ENCODE assay signal across 31 cellular contexts in the genomic region with DNA sequence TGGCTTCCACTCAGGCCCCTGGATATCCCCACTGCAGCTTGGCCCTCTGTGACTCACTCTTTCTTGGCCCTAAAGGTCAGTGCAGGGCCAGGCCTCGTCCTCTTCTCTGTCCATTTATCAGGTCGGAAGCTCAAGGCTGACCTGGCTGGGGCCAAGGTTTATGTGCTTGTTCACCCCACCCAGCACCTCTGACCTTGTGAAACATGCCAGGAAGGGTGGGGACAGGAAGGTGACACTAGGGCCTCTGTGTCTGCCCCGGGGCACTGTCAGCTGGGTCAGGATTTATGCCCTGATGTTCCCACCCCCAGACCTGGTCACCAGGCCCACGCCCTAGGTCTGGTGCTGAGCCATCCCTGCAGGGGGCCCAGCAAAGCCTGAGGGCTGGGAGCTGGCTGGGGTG.
"Had no signal": no experiment of that assay in that cellular context is flagged by ENCODE, and none has a peak within 500 bp of the region (broad histone marks: within the 10 kb centered on the region; RNA-seq: fewer than 3 reads in every experiment).

No MANE protein-coding gene starts in this region.

- H3K36me3 Mint-ChIP-seq: activated naive CD4-positive, alpha-beta T cell treated with anti-CD3 and anti-CD28 coated beads, Interleukin-2, amount 10 ng/mL, durations not matched to agents 7 days and 5 days; activated naive CD8-positive, alpha-beta T cell treated with anti-CD3 and anti-CD28 coated beads, Interleukin-2, amount 10 ng/mL, durations not matched to agents 7 days and 5 days; brain had no signal

- H3K9me3 ChIP-seq: ascending aorta, colonic mucosa, esophagus squamous epithelium, gastroesophageal sphincter, left ventricle myocardium inferior, neutrophil, pancreas, prostate gland, sigmoid colon, suprapubic skin, tibial artery, upper lobe of right lung had no signal

- H3K27ac Mint-ChIP-seq: activated naive CD4-positive, alpha-beta T cell treated with anti-CD3 and anti-CD28 coated beads, Interleukin-2, amount 10 ng/mL, durations not matched to agents 7 days and 5 days; activated naive CD8-positive, alpha-beta T cell treated with anti-CD3 and anti-CD28 coated beads, Interleukin-2, amount 10 ng/mL, durations not matched to agents 7 days and 5 days; nephron had no signal

- DNase-seq: activated CD4-positive, alpha-beta T cell treated with anti-CD3 and anti-CD28 coated beads for 4 hours; activated CD4-positive, alpha-beta T cell treated with anti-CD3 and anti-CD28 coated beads, Interleukin-2, amount 50 U/mL, for 4 hours; activated CD8-positive, alpha-beta memory T cell treated with anti-CD3 and anti-CD28 coated beads, Interleukin-2, amount 50 U/mL, for 4 hours; activated gamma-delta T cell; activated naive CD4-positive, alpha-beta T cell treated with anti-CD3 and anti-CD28 coated beads, Interleukin-2, amount 10 ng/mL, durations not matched to agents 7 days and 5 days; activated naive CD8-positive, alpha-beta T cell treated with anti-CD3 and anti-CD28 coated beads, Interleukin-2, amount 10 ng/mL, durations not matched to agents 7 days and 5 days; activated T-cell treated with anti-CD3 and anti-CD28 coated beads, Interleukin-2, amount 50 U/mL, for 1 hour; cerebellar nuclear complex; colonic mucosa; effector CD8-positive, alpha-beta T cell; esophagus squamous epithelium; islet precursor cell; left ventricle myocardium inferior; pancreas; retina; sigmoid colon; small intestine; stimulated activated CD4-positive, alpha-beta T cell treated with anti-CD3 and anti-CD28 coated beads, Interleukin-1b, Interleukin-23, amount 100 ng/mL, for 48 hours; stimulated activated naive CD4-positive, alpha-beta T cell; tibial artery; upper lobe of right lung had no signal

- H3K79me2 ChIP-seq: hepatocyte had no signal

- H3K27me3 ChIP-seq: ascending aorta had no signal

- H3K4me2 ChIP-seq: hepatocyte had no signal

- H2AFZ ChIP-seq: hepatocyte had no signal

- H3K4me1 ChIP-seq: pancreas, prostate gland had no signal

- H3K4me3 Mint-ChIP-seq: activated naive CD4-positive, alpha-beta T cell treated with anti-CD3 and anti-CD28 coated beads, Interleukin-2, amount 10 ng/mL, durations not matched to agents 7 days and 5 days; activated naive CD8-positive, alpha-beta T cell treated with anti-CD3 and anti-CD28 coated beads, Interleukin-2, amount 10 ng/mL, durations not matched to agents 7 days and 5 days; brain; nephron had no signal

- H3K4me3 ChIP-seq: ascending aorta, cardiac muscle cell, colonic mucosa, esophagus squamous epithelium, gastroesophageal sphincter, hepatocyte, left ventricle myocardium inferior, pancreas, prostate gland, sigmoid colon, suprapubic skin, tibial artery, upper lobe of right lung had no signal

- ATAC-seq: gastroesophageal sphincter, pancreas, upper lobe of right lung had no signal

- H3K36me3 ChIP-seq: ascending aorta, cardiac muscle cell, colonic mucosa, esophagus squamous epithelium, gastroesophageal sphincter, left ventricle myocardium inferior, neutrophil, pancreas, prostate gland, sigmoid colon, suprapubic skin, tibial artery, upper lobe of right lung had no signal

- H3K9me3 Mint-ChIP-seq: activated naive CD4-positive, alpha-beta T cell treated with anti-CD3 and anti-CD28 coated beads, Interleukin-2, amount 10 ng/mL, durations not matched to agents 7 days and 5 days; activated naive CD8-positive, alpha-beta T cell treated with anti-CD3 and anti-CD28 coated beads, Interleukin-2, amount 10 ng/mL, durations not matched to agents 7 days and 5 days; nephron had no signal

- H3K27ac ChIP-seq: ascending aorta, cardiac muscle cell, colonic mucosa, epithelial cell of prostate, esophagus squamous epithelium, gastroesophageal sphincter, hepatocyte, left ventricle myocardium inferior, neutrophil, pancreas, prostate gland, sigmoid colon, suprapubic skin, tibial artery, upper lobe of right lung had no signal
